Comparison of ENCODE assay signal across 18 cellular contexts in genomic region chr4:130124066-130124465, GRCh38.
DNase-seq lines count a peak whose midpoint lies in the region; ATAC-seq, FAIRE-seq and TF ChIP-seq lines count a peak whose summit lies in the region.
"Had no signal": no experiment of that assay in that cellular context is flagged by ENCODE, and none has a peak within 500 bp of the region (broad histone marks: within the 10 kb centered on the region; RNA-seq: fewer than 3 reads in every experiment).

No MANE protein-coding gene starts in this region.

- H3K4me3 Mint-ChIP-seq in nephron = peak overlapping the region in 1 of 3 experiments; percentile 57
- H3K4me3 Mint-ChIP-seq in activated naive CD8-positive, alpha-beta T cell treated with anti-CD3 and anti-CD28 coated beads, Interleukin-2, amount 50 U/mL, for 24 hours = no peak overlapping the region
- H3K4me3 Mint-ChIP-seq: CD8-positive, alpha-beta memory T cell had no signal

- no peaks in the 10 kb centered on the region; a peak in 1 of 5 replicates for H3K27me3 ChIP-seq in HepG2 (ENCODE audit: control insufficient read depth in 1 of 2, insufficient read depth in 2 of 2, low read length in 2 of 2)
- H3K27me3 ChIP-seq in right lobe of liver = no peaks in the 10 kb centered on the region
- H3K27me3 ChIP-seq: BLaER1 treated with 17β-estradiol and CSF1 and Interleukin-3, amounts not matched to agents 10 nM and 100 nM; Peyer's patch had no signal

- H2AFZ ChIP-seq in HepG2 (ENCODE audit: low read length) = peak overlapping the region; percentile 42

- TF ChIP-seq EP300 in HepG2 (IDR thresholded peaks at IDR 0.05; ENCODE audit: low read depth in 2 of 2, low read length in 2 of 2) (no peak), HepG2 (CRISPR knock-in tag; IDR thresholded peaks at IDR 0.05; ENCODE audit: borderline replicate concordance) (no peak)

- H3K4me2 ChIP-seq in HepG2 (ENCODE audit: low read depth, low read length) = no peak overlapping the region
- H3K4me2 ChIP-seq: BLaER1 treated with 17β-estradiol and CSF1 and Interleukin-3, amounts not matched to agents 10 nM and 100 nM had no signal

- in situ Hi-C loops in HepG2 (cut with HindIII; ENCODE audit: extremely low pct_ligation_motif_present, low pct_unique_long_range_greater_than_20kb) = no loop called here

- no peaks in the 10 kb centered on the region for H4K20me1 ChIP-seq in HepG2 (ENCODE audit: insufficient read depth, low read length)
- H4K20me1 ChIP-seq: BLaER1 treated with 17β-estradiol and CSF1 and Interleukin-3, amounts not matched to agents 10 nM and 100 nM had no signal

- TF ChIP-seq POLR2A in HepG2 (IDR thresholded peaks at IDR 0.05; ENCODE audit: insufficient read depth in 1 of 2, low read depth in 2 of 2, low read length in 2 of 2) (no peak), right lobe of liver (IDR thresholded peaks at IDR 0.05) (no peak)

- H3K79me2 ChIP-seq in HepG2 (ENCODE audit: insufficient read depth, low read length) = no peaks in the 10 kb centered on the region

- no peak for FAIRE-seq in HepG2 (lab: Jason Lieb, UNC)
- FAIRE-seq: HTR-8/SVneo had no signal

- H3K9me3 ChIP-seq in HepG2 (ENCODE audit: low read length) = no peaks in the 10 kb centered on the region
- no peaks in the 10 kb centered on the region for H3K9me3 ChIP-seq in right lobe of liver
- H3K9me3 ChIP-seq: BLaER1 treated with 17β-estradiol and CSF1 and Interleukin-3, amounts not matched to agents 10 nM and 100 nM; Peyer's patch had no signal

- H3K4me1 ChIP-seq in HepG2 (ENCODE audit: insufficient read depth, low read length) (no peaks in the 10 kb centered on the region), right lobe of liver (no peaks in the 10 kb centered on the region)
- H3K4me1 ChIP-seq: BLaER1 treated with 17β-estradiol and CSF1 and Interleukin-3, amounts not matched to agents 10 nM and 100 nM; Peyer's patch had no signal

- WGBS in HepG2 (ENCODE audit: low lambda C conversion rate) = 26% methylated on average over 4 of the region's 4 CpGs
- WGBS in right lobe of liver (ENCODE audit: insufficient coverage, low coverage, low lambda C conversion rate, missing lambda C conversion rate) = 80% methylated on average over 4 of the region's 4 CpGs

- H3K9me3 Mint-ChIP-seq in nephron = peaks cover 4% of the 10 kb centered on the region
- H3K9me3 Mint-ChIP-seq in activated naive CD8-positive, alpha-beta T cell treated with anti-CD3 and anti-CD28 coated beads, Interleukin-2, amount 50 U/mL, for 24 hours = peaks cover 18% of the 10 kb centered on the region

- H3K27ac ChIP-seq in HepG2 (ENCODE audit: extremely low read length, insufficient read depth, low read length) (no peak overlapping the region), right lobe of liver (no peak overlapping the region)
- H3K27ac ChIP-seq: BLaER1 treated with 17β-estradiol and CSF1 and Interleukin-3, amounts not matched to agents 10 nM and 100 nM; HL-60; Peyer's patch had no signal

- TF ChIP-seq RAD21 in HepG2 (CRISPR knock-in tag; IDR thresholded peaks at IDR 0.05) = no peak

- H3K4me1 Mint-ChIP-seq in nephron = peaks cover 12% of the 10 kb centered on the region
- no peaks in the 10 kb centered on the region for H3K4me1 Mint-ChIP-seq in activated naive CD8-positive, alpha-beta T cell treated with anti-CD3 and anti-CD28 coated beads, Interleukin-2, amount 50 U/mL, for 24 hours
- H3K4me1 Mint-ChIP-seq: CD8-positive, alpha-beta memory T cell had no signal

- ATAC-seq in HepG2 = no peak
- no peak for ATAC-seq in right lobe of liver
- ATAC-seq in activated naive CD8-positive, alpha-beta T cell treated with anti-CD3 and anti-CD28 coated beads, Interleukin-2, amount 50 U/mL, for 24 hours = no peak
- ATAC-seq in HG03432 (IDR thresholded peaks at IDR 0.05; ENCODE audit: unreplicated experiment) = no peak
- ATAC-seq: Right ventricle myocardium inferior had no signal

- TF ChIP-seq CTCF in HepG2 (CRISPR knock-in tag; IDR thresholded peaks at IDR 0.05) (no peak), right lobe of liver (IDR thresholded peaks at IDR 0.05) (no peak), nephron (IDR thresholded peaks at IDR 0.05; ENCODE audit: unreplicated experiment in 3 of 3) (no peak)

- CTCF ChIA-PET in HepG2 (lab: Yijun Ruan, JAX; ENCODE audit: low intra/inter-chr PET ratio, low total read pairs) = no interaction called here

- no peaks in the 10 kb centered on the region for H3K36me3 Mint-ChIP-seq in nephron (ENCODE audit: low read depth)
- no peaks in the 10 kb centered on the region for H3K36me3 Mint-ChIP-seq in activated naive CD8-positive, alpha-beta T cell treated with anti-CD3 and anti-CD28 coated beads, Interleukin-2, amount 50 U/mL, for 24 hours (ENCODE audit: low read depth)
- H3K36me3 Mint-ChIP-seq: CD8-positive, alpha-beta memory T cell had no signal

- H3K9ac ChIP-seq in HepG2 (ENCODE audit: insufficient read depth, low read depth, low read length) = no peak overlapping the region
- H3K9ac ChIP-seq: BLaER1 treated with 17β-estradiol and CSF1 and Interleukin-3, amounts not matched to agents 10 nM and 100 nM had no signal

- H3K4me3 ChIP-seq in HepG2 (replicated peaks in 1 of 3; ENCODE audit: insufficient read depth in 1 of 3, low read depth in 2 of 3, low read length in 3 of 3) (no peak overlapping the region), right lobe of liver (no peak overlapping the region)
- H3K4me3 ChIP-seq: BLaER1 treated with 17β-estradiol and CSF1 and Interleukin-3, amounts not matched to agents 10 nM and 100 nM; Peyer's patch had no signal

- no peaks in the 10 kb centered on the region for H3K27me3 Mint-ChIP-seq in nephron (ENCODE audit: low read depth)
- H3K27me3 Mint-ChIP-seq in activated naive CD8-positive, alpha-beta T cell treated with anti-CD3 and anti-CD28 coated beads, Interleukin-2, amount 50 U/mL, for 24 hours = no peaks in the 10 kb centered on the region
- H3K27me3 Mint-ChIP-seq: CD8-positive, alpha-beta memory T cell had no signal

- H3K36me3 ChIP-seq in HepG2 (replicated peaks in 1 of 2; ENCODE audit: control insufficient read depth in 1 of 2, insufficient read depth in 2 of 2, low read length in 2 of 2) = no peaks in the 10 kb centered on the region
- H3K36me3 ChIP-seq in right lobe of liver = no peaks in the 10 kb centered on the region
- H3K36me3 ChIP-seq: BLaER1 treated with 17β-estradiol and CSF1 and Interleukin-3, amounts not matched to agents 10 nM and 100 nM; Peyer's patch had no signal

- no TSS peak for BruUV-seq in HepG2 (replicated peaks; lab: Mats Ljungman, UMichigan)

- POLR2A ChIA-PET in HepG2 (lab: Yijun Ruan, JAX) = no interaction called here

- peak overlapping the region; percentile 43 to 68 (median 65) for H3K27ac Mint-ChIP-seq in nephron
- H3K27ac Mint-ChIP-seq in activated naive CD8-positive, alpha-beta T cell treated with anti-CD3 and anti-CD28 coated beads, Interleukin-2, amount 50 U/mL, for 24 hours = no peak overlapping the region
- H3K27ac Mint-ChIP-seq: CD8-positive, alpha-beta memory T cell had no signal

- intact Hi-C loops in HepG2 (cut with micrococcal nuclease; ENCODE audit: unreplicated experiment) (no loop called here), right lobe of liver (cut with DNase I) (no loop called here)

- DNase-seq in HepG2 (ENCODE audit: low spot score) = no peak
- DNase-seq in right lobe of liver = no peak
- DNase-seq in astrocyte of the hippocampus (ENCODE audit: low read depth, low spot score) = peak; percentile 9
- DNase-seq in NCI-H1436 treated with DMSO at 0.1 percent for 48 hours (lab: John Stamatoyannopoulos, UW) = no peak
- no peak for DNase-seq in activated naive CD8-positive, alpha-beta T cell treated with anti-CD3 and anti-CD28 coated beads, Interleukin-2, amount 50 U/mL, for 24 hours
- no peak for DNase-seq in H4 (ENCODE audit: low spot score)
- DNase-seq: CD8-positive, alpha-beta memory T cell; HCEC 1CT; NCI-H1105; NCI-H1694 treated with DMSO at 0.1 percent for 48 hours; NCI-H510A; Peyer's patch had no signal

TF ChIP-seq in HepG2, 621 proteins besides CTCF, POLR2A, EP300 and RAD21:
- TF ChIP-seq NBN (conservative IDR thresholded peaks at IDR 0.05) = no peak
- TF ChIP-seq STAG1 (CRISPR knock-in tag; IDR thresholded peaks at IDR 0.05) = no peak
- no peak for TF ChIP-seq NAIF1 (CRISPR knock-in tag; IDR thresholded peaks at IDR 0.05; ENCODE audit: borderline replicate concordance)
- TF ChIP-seq FOSL2 (CRISPR knock-in tag; IDR thresholded peaks at IDR 0.05) = no peak
- TF ChIP-seq BORCS8-MEF2B (CRISPR knock-in tag; IDR thresholded peaks at IDR 0.05) = no peak
- no peak for TF ChIP-seq ZNF619 (CRISPR knock-in tag; IDR thresholded peaks at IDR 0.05)
- no peak for TF ChIP-seq CREBL2 (CRISPR knock-in tag; IDR thresholded peaks at IDR 0.05; ENCODE audit: borderline replicate concordance)
